13 cellular contexts compared by ENCODE assay signal in genomic region chr22:44191036-44191454, GRCh38. TPM values are rescaled to one million over a fixed set of nuclear protein-coding genes. Genes with fewer than 3 reads are reported as not detected.
DNase-seq lines count a peak whose midpoint lies in the region; ATAC-seq and TF ChIP-seq lines count a peak whose summit lies in the region.
"Had no signal": no experiment of that assay in that cellular context is flagged by ENCODE, and none has a peak within 500 bp of the region (broad histone marks: within the 10 kb centered on the region; RNA-seq: fewer than 3 reads in every experiment).

No MANE protein-coding gene starts in this region.

- H3K79me2 ChIP-seq in GM23248 (ENCODE audit: insufficient read depth), result no peaks in the 10 kb centered on the region

- TF ChIP-seq CTCF in AG10803 (conservative IDR thresholded peaks at IDR 0.05; ENCODE audit: low read length) (no peak), upper lobe of left lung (IDR thresholded peaks at IDR 0.05) (no peak)

- peaks cover 43% of the 10 kb centered on the region for H3K4me1 Mint-ChIP-seq in activated T-cell treated with anti-CD3 and anti-CD28 coated beads, Interleukin-2, amount 50 U/mL, for 24 hours (ENCODE audit: low read depth)
- H3K4me1 Mint-ChIP-seq in memory B cell, result peaks cover 43% of the 10 kb centered on the region

- no peaks in the 10 kb centered on the region for H3F3A ChIP-seq in GM23248 (ENCODE audit: insufficient read depth)

- H3K36me3 Mint-ChIP-seq in activated T-cell treated with anti-CD3 and anti-CD28 coated beads, Interleukin-2, amount 50 U/mL, for 24 hours (ENCODE audit: low read depth), result peaks cover 40% of the 10 kb centered on the region
- H3K36me3 Mint-ChIP-seq in memory B cell, result peaks cover 23% of the 10 kb centered on the region

- H3K4me1 ChIP-seq in GM23248 (ENCODE audit: insufficient read depth) (no peaks in the 10 kb centered on the region), upper lobe of left lung (peaks cover 0 to 5% (median 0%) of the 10 kb centered on the region in 4 donors)
- H3K4me1 ChIP-seq: BE2C, SJSA1 had no signal

- TF ChIP-seq EP300 in upper lobe of left lung (IDR thresholded peaks at IDR 0.05), result no peak

- H3K9me3 Mint-ChIP-seq in activated T-cell treated with anti-CD3 and anti-CD28 coated beads, Interleukin-2, amount 50 U/mL, for 24 hours, result no peaks in the 10 kb centered on the region
- peaks cover 2% of the 10 kb centered on the region for H3K9me3 Mint-ChIP-seq in memory B cell

- no peaks in the 10 kb centered on the region for H3K9me2 ChIP-seq in GM23248 (ENCODE audit: insufficient read depth)

- no peak overlapping the region for H3K4me2 ChIP-seq in GM23248 (ENCODE audit: unreplicated experiment)
- H3K4me2 ChIP-seq: GM23338 had no signal

- 21 to 35% methylated on average over 9 of the region's 9 CpGs for WGBS in GM23248 (ENCODE audit: low coverage in 1 of 2, low lambda C conversion rate in 2 of 2, missing lambda C conversion rate in 2 of 2), 2 experiments
- 63 to 65% methylated on average over 9 of the region's 9 CpGs for WGBS in upper lobe of left lung, 2 donors

- peak; percentile 92 for ATAC-seq in memory B cell (ENCODE audit: low read depth)
- ATAC-seq in upper lobe of left lung (ENCODE audit: low FRiP score in 2 of 2), result no peak
- ATAC-seq: GM23338 had no signal

- no peaks in the 10 kb centered on the region for H4K20me1 ChIP-seq in GM23248 (ENCODE audit: insufficient read depth)

- H3K36me3 ChIP-seq in GM23248 (ENCODE audit: low read depth) (no peaks in the 10 kb centered on the region), upper lobe of left lung (no peaks in the 10 kb centered on the region)
- H3K36me3 ChIP-seq: BE2C, SJSA1 had no signal

- peaks cover 6% of the 10 kb centered on the region for H3K27me3 ChIP-seq in GM23248 (replicated peaks; ENCODE audit: insufficient read depth)
- H3K27me3 ChIP-seq in upper lobe of left lung, result no peaks in the 10 kb centered on the region
- H3K27me3 ChIP-seq: BE2C, SJSA1 had no signal

- in situ Hi-C loops in GM23248 (cut with MboI), result no loop called here

- peak; percentile 24 for DNase-seq in AG10803 (ENCODE audit: low read depth)
- DNase-seq in GM23248, result peak; percentile 49
- DNase-seq in activated T-cell treated with anti-CD3 and anti-CD28 coated beads, Interleukin-2, amount 50 U/mL, for 24 hours, result peak; percentile 55
- DNase-seq in memory B cell (ENCODE audit: low spot score in 2 of 2), result peak; percentile 49 to 51
- no peak for DNase-seq in NCI-H1105 treated with DMSO at 0.1 percent for 48 hours (lab: John Stamatoyannopoulos, UW)
- DNase-seq in upper lobe of left lung, result no peak
- DNase-seq in NCI-H69 (lab: John Stamatoyannopoulos, UW), result no peak
- DNase-seq in NCI-H2171 (lab: John Stamatoyannopoulos, UW), result no peak
- DNase-seq: activated gamma-delta T cell; BE2C; effector memory CD4-positive, alpha-beta T cell had no signal

- no peaks in the 10 kb centered on the region for H3K27me3 Mint-ChIP-seq in activated T-cell treated with anti-CD3 and anti-CD28 coated beads, Interleukin-2, amount 50 U/mL, for 24 hours
- no peaks in the 10 kb centered on the region for H3K27me3 Mint-ChIP-seq in memory B cell

- no peak overlapping the region for H3K27ac Mint-ChIP-seq in activated T-cell treated with anti-CD3 and anti-CD28 coated beads, Interleukin-2, amount 50 U/mL, for 24 hours
- H3K27ac Mint-ChIP-seq in memory B cell, result peak overlapping the region; percentile 50
- H3K27ac Mint-ChIP-seq: GM23338 had no signal

- H3K9me3 ChIP-seq in GM23248 (ENCODE audit: low read depth) (no peaks in the 10 kb centered on the region), upper lobe of left lung (no peaks in the 10 kb centered on the region)
- H3K9me3 ChIP-seq: BE2C, SJSA1 had no signal

- no peak for TF ChIP-seq POLR2A in upper lobe of left lung (IDR thresholded peaks at IDR 0.05)

- H3K27ac ChIP-seq in GM23248 (no peak overlapping the region), upper lobe of left lung (no peak overlapping the region)
- H3K27ac ChIP-seq: SJSA1 had no signal

- no peak overlapping the region for H3K9ac ChIP-seq in GM23248

- no peak overlapping the region for H3K4me3 Mint-ChIP-seq in activated T-cell treated with anti-CD3 and anti-CD28 coated beads, Interleukin-2, amount 50 U/mL, for 24 hours
- peak overlapping the region; percentile 37 for H3K4me3 Mint-ChIP-seq in memory B cell
- H3K4me3 Mint-ChIP-seq: GM23338 had no signal

- H2AFZ ChIP-seq in GM23248, result no peak overlapping the region

- H3K4me3 ChIP-seq in AG10803 (ENCODE audit: low read length) (no peak overlapping the region), GM23248 (no peak overlapping the region), upper lobe of left lung (no peak overlapping the region)
- H3K4me3 ChIP-seq: GM23338, SJSA1 had no signal

RNA-seq across cellular contexts. Expression of gene PARVG, which starts 10.3 kb away (rescaled TPM):
- not detected in 2 replicates for total RNA-seq in GM23248 (2014; rRNA removed; shearing (Covaris generic))
- 0.27 TPM in 1 of 2 replicates, not detected in the other for polyA plus RNA-seq in GM23248 (2016; fragmentation: Nextera tagmentation; extraction: Ambion mirVana)
- 100 to 1,000 TPM in 2 of 6 donors, 10 to 100 TPM in 4; 42.4 to 315 (median 82.4) TPM for total RNA-seq in upper lobe of left lung
- total RNA-seq: SJSA1 had no signal

Comparison
In these comparisons a context has a peak if more than half of its experiments do, and no peak if none do; other contexts are left out.
1. DNase-seq: peak in AG10803 (single experiment), GM23248 (single experiment), activated T-cell treated with anti-CD3 and anti-CD28 coated beads, Interleukin-2, amount 50 U/mL, for 24 hours (single experiment) and memory B cell (2 of 2); none in NCI-H1105 treated with DMSO at 0.1 percent for 48 hours (single experiment), upper lobe of left lung (0 of 2), NCI-H69 (single experiment) and NCI-H2171 (single experiment).
2. RNA of gene PARVG, which starts 10.3 kb away (total RNA-seq): 42.4 to 315 TPM in upper lobe of left lung; not detected in GM23248; every median in the first group is over 10 times any median in the second.